ENCODE assay signal across 26 cellular contexts in the genomic region with DNA sequence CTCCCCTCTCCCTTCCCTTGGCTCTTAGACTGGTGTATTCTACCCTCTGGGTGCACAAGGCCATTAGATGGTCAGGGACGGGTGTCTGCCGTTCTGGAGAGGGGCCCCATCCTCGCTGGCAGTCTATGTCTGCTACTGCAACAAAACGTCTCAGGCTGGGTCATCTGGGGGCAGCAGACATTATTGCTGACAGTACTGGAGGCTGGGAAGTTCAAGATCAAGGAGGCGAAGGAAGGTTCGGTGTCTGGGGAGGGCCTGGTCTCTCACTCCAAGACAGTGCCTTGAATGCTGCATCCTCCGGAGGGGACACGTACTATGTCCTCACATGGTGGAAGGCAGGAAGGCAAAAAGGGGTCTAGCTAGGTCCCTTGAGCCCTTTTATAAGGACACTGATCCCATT.
"Had no signal": no experiment of that assay in that cellular context is flagged by ENCODE, and none has a peak within 500 bp of the region (broad histone marks: within the 10 kb centered on the region; RNA-seq: fewer than 3 reads in every experiment).

No MANE protein-coding gene starts in this region.

- H3K27ac ChIP-seq: colonic mucosa, dorsolateral prefrontal cortex, gastroesophageal sphincter, hepatocyte, right lobe of liver, stomach, thyroid gland, upper lobe of right lung had no signal

- H3K36me3 ChIP-seq: colonic mucosa, gastroesophageal sphincter, right lobe of liver, stomach, thyroid gland, upper lobe of right lung had no signal

- H3K9me3 Mint-ChIP-seq: central memory CD8-positive, alpha-beta T cell had no signal

- H3K27me3 ChIP-seq: colonic mucosa, hepatocyte, right lobe of liver, thyroid gland, upper lobe of right lung had no signal

- H3K4me2 ChIP-seq: hepatocyte had no signal

- H3K4me3 ChIP-seq: colonic mucosa, dorsolateral prefrontal cortex, gastroesophageal sphincter, hepatocyte, right lobe of liver, stomach, thyroid gland, upper lobe of right lung had no signal

- H3K36me3 Mint-ChIP-seq: activated naive CD8-positive, alpha-beta T cell; stimulated activated naive B cell treated with anti-CD40 and anti-IgM and Interleukin-4, amounts not matched to agents 10 μg/mL and 1 μg/mL and 100 μg/mL, for 72 hours had no signal

- H2AFZ ChIP-seq: hepatocyte had no signal

- H3K4me1 Mint-ChIP-seq: activated CD4-positive, alpha-beta T cell treated with anti-CD3 and anti-CD28 coated beads for 36 hours; central memory CD8-positive, alpha-beta T cell had no signal

- DNase-seq: activated CD4-positive, alpha-beta T cell treated with anti-CD3 and anti-CD28 coated beads for 36 hours; activated CD4-positive, CD25-positive, alpha-beta regulatory T cell; activated CD8-positive, alpha-beta T cell treated with anti-CD3 and anti-CD28 coated beads, Interleukin-2, amount 10 ng/mL, durations not matched to agents 7 days and 5 days; activated effector memory CD4-positive, alpha-beta T cell treated with Interleukin-2 at 50 U/mL for 16 hours; activated naive CD4-positive, alpha-beta T cell treated with Interleukin-2 at 50 U/mL for 16 hours; activated T-cell treated with anti-CD3 and anti-CD28 coated beads for 4 hours; activated T-cell treated with anti-CD3 and anti-CD28 coated beads, Interleukin-2, amount 50 U/mL, for 72 hours; anterior cingulate cortex; colonic mucosa; effector memory CD8-positive, alpha-beta T cell; erythroblast; left cardiac atrium; occipital lobe; small intestine; stimulated activated CD4-positive, alpha-beta T cell treated with anti-CD3 and anti-CD28 coated beads, Interleukin-15, amount 100 ng/mL, for 24 hours; stimulated activated CD4-positive, alpha-beta T cell treated with anti-CD3 and anti-CD28 coated beads, Interleukin-2, amount 100 ng/mL, for 24 hours; stimulated activated naive B cell treated with anti-CD40 and anti-IgM and Interleukin-4, amounts not matched to agents 10 μg/mL and 1 μg/mL and 100 μg/mL, for 72 hours; stomach had no signal

- H3K4me3 Mint-ChIP-seq: activated CD4-positive, alpha-beta T cell treated with anti-CD3 and anti-CD28 coated beads for 36 hours; activated CD8-positive, alpha-beta T cell treated with anti-CD3 and anti-CD28 coated beads, Interleukin-2, amount 10 ng/mL, durations not matched to agents 7 days and 5 days; activated naive CD8-positive, alpha-beta T cell; activated T-cell treated with anti-CD3 and anti-CD28 coated beads, Interleukin-2, amount 50 U/mL, for 72 hours; central memory CD8-positive, alpha-beta T cell; effector memory CD8-positive, alpha-beta T cell; stimulated activated naive B cell treated with anti-CD40 and anti-IgM and Interleukin-4, amounts not matched to agents 10 μg/mL and 1 μg/mL and 100 μg/mL, for 72 hours had no signal

- H3K27ac Mint-ChIP-seq: activated CD4-positive, alpha-beta T cell treated with anti-CD3 and anti-CD28 coated beads for 36 hours; activated CD8-positive, alpha-beta T cell treated with anti-CD3 and anti-CD28 coated beads, Interleukin-2, amount 10 ng/mL, durations not matched to agents 7 days and 5 days; activated naive CD8-positive, alpha-beta T cell; activated T-cell treated with anti-CD3 and anti-CD28 coated beads, Interleukin-2, amount 50 U/mL, for 72 hours; effector memory CD8-positive, alpha-beta T cell; stimulated activated naive B cell treated with anti-CD40 and anti-IgM and Interleukin-4, amounts not matched to agents 10 μg/mL and 1 μg/mL and 100 μg/mL, for 72 hours had no signal

- H3K9me3 ChIP-seq: colonic mucosa, gastroesophageal sphincter, right lobe of liver, stomach, thyroid gland, upper lobe of right lung had no signal

- H3K4me1 ChIP-seq: colonic mucosa, right lobe of liver had no signal

- ATAC-seq: activated CD4-positive, alpha-beta T cell treated with anti-CD3 and anti-CD28 coated beads for 36 hours; activated CD8-positive, alpha-beta T cell treated with anti-CD3 and anti-CD28 coated beads, Interleukin-2, amount 10 ng/mL, durations not matched to agents 7 days and 5 days; activated T-cell treated with anti-CD3 and anti-CD28 coated beads, Interleukin-2, amount 50 U/mL, for 72 hours; effector memory CD8-positive, alpha-beta T cell; gastroesophageal sphincter; left cardiac atrium; stimulated activated naive B cell treated with anti-CD40 and anti-IgM and Interleukin-4, amounts not matched to agents 10 μg/mL and 1 μg/mL and 100 μg/mL, for 72 hours; upper lobe of right lung had no signal
